In the genomic region with DNA sequence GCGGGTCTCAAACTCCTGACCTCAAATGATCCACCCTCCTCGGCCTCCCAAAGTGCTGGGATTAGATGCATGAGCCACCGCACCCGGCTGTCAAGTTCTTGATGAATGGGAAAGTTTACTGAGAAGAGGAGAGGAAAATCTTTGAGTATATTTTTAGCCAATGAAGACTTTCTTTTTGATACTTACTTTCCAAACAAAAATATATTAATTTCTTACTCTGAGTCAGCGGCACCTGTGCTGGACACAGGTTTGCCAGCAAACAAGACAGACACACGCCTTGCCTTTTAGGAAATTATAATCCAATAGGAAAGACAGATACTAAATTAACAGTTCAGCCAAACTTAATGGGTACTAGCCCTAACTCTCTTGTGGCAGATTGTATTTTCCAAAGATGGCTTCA, we compare ENCODE assay signal across 25 cellular contexts.
DNase-seq lines count a peak whose midpoint lies in the region; ATAC-seq, FAIRE-seq and TF ChIP-seq lines count a peak whose summit lies in the region.
"Had no signal": no experiment of that assay in that cellular context is flagged by ENCODE, and none has a peak within 500 bp of the region (broad histone marks: within the 10 kb centered on the region; RNA-seq: fewer than 3 reads in every experiment).

No MANE protein-coding gene starts in this region.

- DNase-seq in GM19239 (ENCODE audit: insufficient read length, low spot score) (no peak), WERI-Rb-1 (peak; percentile 24), K562 (ENCODE audit: extremely low read depth in 1 of 4, low spot score in 3 of 4) (no peak), SW480 (ENCODE audit: low spot score) (no peak)
- no peak for DNase-seq in activated naive CD8-positive, alpha-beta T cell treated with anti-CD3 and anti-CD28 coated beads, Interleukin-2, amount 50 U/mL, for 24 hours
- no peak for DNase-seq in activated CD8-positive, alpha-beta T cell treated with anti-CD3 and anti-CD28 coated beads for 36 hours
- DNase-seq: 8988T; ACHN; BE2C; C1 segment of cervical spinal cord; CD4-positive, alpha-beta memory T cell; CD4-positive, CD25-positive, alpha-beta regulatory T cell; CD8-positive, alpha-beta memory T cell; COR-L47; DMS 273 treated with DMSO at 0.1 percent for 48 hours; DMS153; DMS53; DMS79; DND-41; EL; GDM1 had no signal

- intact Hi-C loops in K562 (cut with micrococcal nuclease): no loop called here
- intact Hi-C loops in activated CD8-positive, alpha-beta T cell treated with anti-CD3 and anti-CD28 coated beads for 36 hours (cut with micrococcal nuclease): no loop called here

- 13% methylated on average over 6 of the region's 6 CpGs for WGBS in K562 (ENCODE audit: insufficient coverage, low coverage, missing lambda C conversion rate)

- no peaks in the 10 kb centered on the region for H3K79me2 ChIP-seq in K562 (ENCODE audit: control insufficient read depth, insufficient read depth, low read length)

- CTCF ChIA-PET in K562 (lab: Yijun Ruan, JAX; ENCODE audit: low intra/inter-chr PET ratio): no interaction called here
- CTCF ChIA-PET in activated CD8-positive, alpha-beta T cell treated with anti-CD3 and anti-CD28 coated beads for 36 hours (lab: Charles Lee): interaction anchor here (1.5 kb wide), 1 partner anchor 24 kb away, joined by 3 read pairs; no protein-coding TSS in a partner anchor

- H3K9me3 Mint-ChIP-seq in activated naive CD8-positive, alpha-beta T cell treated with anti-CD3 and anti-CD28 coated beads, Interleukin-2, amount 50 U/mL, for 24 hours: peaks cover 7% of the 10 kb centered on the region
- no peaks in the 10 kb centered on the region for H3K9me3 Mint-ChIP-seq in activated CD8-positive, alpha-beta T cell treated with anti-CD3 and anti-CD28 coated beads for 36 hours
- H3K9me3 Mint-ChIP-seq: CD8-positive, alpha-beta memory T cell had no signal

- FAIRE-seq in GM19239 (lab: Jason Lieb, UNC): peak; percentile 35
- no peak for FAIRE-seq in K562 (lab: Jason Lieb, UNC)
- FAIRE-seq: A204.1, GM18507 had no signal

- H3K9ac ChIP-seq in K562 (ENCODE audit: insufficient read depth in 1 of 2, low read depth in 2 of 2, low read length in 2 of 2): no peak overlapping the region
- H3K9ac ChIP-seq: BLaER1 had no signal

- BruUV-seq in K562 (replicated peaks; lab: Mats Ljungman, UMichigan): no TSS peak

- H4K20me1 ChIP-seq in K562 (replicated peaks; ENCODE audit: control insufficient read depth, insufficient read depth, low read length): no peaks in the 10 kb centered on the region
- H4K20me1 ChIP-seq: BLaER1 had no signal

- POLR2A ChIA-PET in K562 (lab: Yijun Ruan, JAX): interaction anchor here (0.6 kb wide), 1 partner anchor 564 kb away, joined by 3 read pairs; no protein-coding TSS in a partner anchor
- POLR2A ChIA-PET in activated CD8-positive, alpha-beta T cell treated with anti-CD3 and anti-CD28 coated beads for 36 hours (lab: Charles Lee): no interaction called here

- no peak overlapping the region for H3K27ac ChIP-seq in WERI-Rb-1
- no peak overlapping the region for H3K27ac ChIP-seq in K562 (ENCODE audit: extremely low read depth, low read depth, low read length)
- H3K27ac ChIP-seq: BLaER1 had no signal

- no peak overlapping the region for H3K27ac Mint-ChIP-seq in activated naive CD8-positive, alpha-beta T cell treated with anti-CD3 and anti-CD28 coated beads, Interleukin-2, amount 50 U/mL, for 24 hours
- no peak overlapping the region for H3K27ac Mint-ChIP-seq in activated CD8-positive, alpha-beta T cell treated with anti-CD3 and anti-CD28 coated beads for 36 hours
- H3K27ac Mint-ChIP-seq: CD14-positive monocyte; CD4-positive, CD25-positive, alpha-beta regulatory T cell; CD8-positive, alpha-beta memory T cell had no signal

- H3K4me2 ChIP-seq in K562 (ENCODE audit: insufficient read depth, low read length): no peak overlapping the region
- H3K4me2 ChIP-seq: BLaER1 had no signal

- no peaks in the 10 kb centered on the region for H3K9me1 ChIP-seq in K562 (ENCODE audit: control insufficient read depth, insufficient read depth, low read length)

- H3K4me1 Mint-ChIP-seq in activated naive CD8-positive, alpha-beta T cell treated with anti-CD3 and anti-CD28 coated beads, Interleukin-2, amount 50 U/mL, for 24 hours: peaks cover 14% of the 10 kb centered on the region
- H3K4me1 Mint-ChIP-seq in activated CD8-positive, alpha-beta T cell treated with anti-CD3 and anti-CD28 coated beads for 36 hours (ENCODE audit: low read depth): peaks cover 11% of the 10 kb centered on the region
- H3K4me1 Mint-ChIP-seq: CD14-positive monocyte had no signal

- no peak for ATAC-seq in K562
- no peak for ATAC-seq in activated naive CD8-positive, alpha-beta T cell treated with anti-CD3 and anti-CD28 coated beads, Interleukin-2, amount 50 U/mL, for 24 hours
- ATAC-seq in activated CD8-positive, alpha-beta T cell treated with anti-CD3 and anti-CD28 coated beads for 36 hours: no peak

- H3K9me3 ChIP-seq in WERI-Rb-1 (ENCODE audit: severe bottlenecking): no peaks in the 10 kb centered on the region
- H3K9me3 ChIP-seq in K562 (replicated peaks; ENCODE audit: control insufficient read depth, insufficient read depth, low read depth, low read length): no peaks in the 10 kb centered on the region
- H3K9me3 ChIP-seq: BE2C, BLaER1 had no signal

- no peak overlapping the region for H2AFZ ChIP-seq in K562 (ENCODE audit: low read depth, low read length)

- TF ChIP-seq CTCF in WERI-Rb-1 (IDR thresholded peaks at IDR 0.05; ENCODE audit: low read depth, low read length) (no peak), K562 (IDR thresholded peaks at IDR 0.05 in 2 of 3, conservative IDR thresholded peaks at IDR 0.05 in 1 of 3; ENCODE audit: insufficient read depth in 2 of 3, low read depth in 1 of 3, low read length in 3 of 3) (no peak)
- no peak for TF ChIP-seq CTCF in activated CD8-positive, alpha-beta T cell treated with anti-CD3 and anti-CD28 coated beads for 36 hours (IDR thresholded peaks at IDR 0.05)

- in situ Hi-C loops in K562 (cut with MboI): no loop called here

- H3K36me3 ChIP-seq in WERI-Rb-1 (no peaks in the 10 kb centered on the region), K562 (ENCODE audit: control insufficient read depth, insufficient read depth, low read length) (no peaks in the 10 kb centered on the region)
- H3K36me3 ChIP-seq: BE2C, BLaER1 had no signal

- no peak for TF ChIP-seq RAD21 in K562 (CRISPR knock-in tag; conservative IDR thresholded peaks at IDR 0.05 in 1 of 2, IDR thresholded peaks at IDR 0.05 in 1 of 2)

- H3K27me3 Mint-ChIP-seq in activated naive CD8-positive, alpha-beta T cell treated with anti-CD3 and anti-CD28 coated beads, Interleukin-2, amount 50 U/mL, for 24 hours: no peaks in the 10 kb centered on the region
- no peaks in the 10 kb centered on the region for H3K27me3 Mint-ChIP-seq in activated CD8-positive, alpha-beta T cell treated with anti-CD3 and anti-CD28 coated beads for 36 hours

- H3K4me3 Mint-ChIP-seq in activated naive CD8-positive, alpha-beta T cell treated with anti-CD3 and anti-CD28 coated beads, Interleukin-2, amount 50 U/mL, for 24 hours: no peak overlapping the region
- H3K4me3 Mint-ChIP-seq in activated CD8-positive, alpha-beta T cell treated with anti-CD3 and anti-CD28 coated beads for 36 hours: no peak overlapping the region
- H3K4me3 Mint-ChIP-seq: CD14-positive monocyte; CD4-positive, alpha-beta memory T cell; CD4-positive, CD25-positive, alpha-beta regulatory T cell; CD8-positive, alpha-beta memory T cell had no signal

- H3K4me1 ChIP-seq in K562 (replicated peaks in 1 of 2; ENCODE audit: control insufficient read depth in 2 of 2, insufficient read depth in 2 of 2, low read length in 2 of 2): no peaks in the 10 kb centered on the region
- H3K4me1 ChIP-seq: BE2C had no signal

- H3K27me3 ChIP-seq in WERI-Rb-1 (ENCODE audit: insufficient read depth, low read depth, severe bottlenecking): no peaks in the 10 kb centered on the region
- H3K27me3 ChIP-seq in K562 (ENCODE audit: control insufficient read depth in 2 of 2, insufficient read depth in 2 of 2, low read length in 2 of 2): peaks cover 0 to 6% of the 10 kb centered on the region in 2 experiments; a peak in 3 of 5 replicates
- H3K27me3 ChIP-seq: BE2C, BLaER1 had no signal

- TF ChIP-seq EP300 in K562 (IDR thresholded peaks at IDR 0.05; ENCODE audit: low read length): no peak

- no peak for TF ChIP-seq POLR2A in K562 (conservative IDR thresholded peaks at IDR 0.05)

- H3K36me3 Mint-ChIP-seq in activated naive CD8-positive, alpha-beta T cell treated with anti-CD3 and anti-CD28 coated beads, Interleukin-2, amount 50 U/mL, for 24 hours (ENCODE audit: low read depth): no peaks in the 10 kb centered on the region
- no peaks in the 10 kb centered on the region for H3K36me3 Mint-ChIP-seq in activated CD8-positive, alpha-beta T cell treated with anti-CD3 and anti-CD28 coated beads for 36 hours (ENCODE audit: low read depth)
- H3K36me3 Mint-ChIP-seq: CD14-positive monocyte; CD4-positive, alpha-beta memory T cell; CD8-positive, alpha-beta memory T cell had no signal

- no peak overlapping the region for H3K4me3 ChIP-seq in WERI-Rb-1 (ENCODE audit: low read depth, low read length)
- no peak overlapping the region for H3K4me3 ChIP-seq in K562
- H3K4me3 ChIP-seq: BLaER1 had no signal

TF ChIP-seq in K562, 482 proteins besides CTCF, POLR2A, EP300 and RAD21 (continues in another document):
- TF ChIP-seq PBX2 (CRISPR knock-in tag; IDR thresholded peaks at IDR 0.05; ENCODE audit: low read depth): no peak
- TF ChIP-seq PBX2 (tag; conservative IDR thresholded peaks at IDR 0.05; ENCODE audit: low read depth): peak; percentile 45
